In the genomic region with DNA sequence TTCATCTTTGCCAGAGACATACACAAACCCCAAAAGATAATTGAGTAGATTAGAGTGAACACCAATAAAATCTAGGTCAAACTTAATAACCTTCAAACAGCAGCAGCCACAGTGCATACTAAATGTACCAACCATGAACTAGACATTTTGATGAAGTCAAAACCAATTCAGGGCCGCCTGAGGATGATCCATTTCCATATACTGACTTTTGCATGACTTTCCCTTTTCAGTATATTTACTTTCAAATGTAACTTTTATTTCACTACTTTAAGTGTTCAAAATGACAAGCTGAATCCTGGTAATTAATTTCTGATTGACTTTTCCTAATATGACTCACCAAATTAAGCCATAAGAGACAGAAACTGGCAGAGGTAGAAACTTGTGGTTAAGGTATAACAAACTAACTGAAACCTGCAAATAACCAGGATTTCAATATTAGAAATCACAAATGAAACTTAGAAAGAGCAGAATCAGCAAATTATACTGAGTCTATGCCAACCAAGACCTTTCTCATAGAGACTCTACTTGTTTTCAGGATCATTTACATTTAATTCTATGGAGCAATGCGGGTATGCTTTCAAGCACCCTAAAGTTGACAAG, we compare ENCODE assay signal across 1 cellular context.
TF ChIP-seq lines count a peak whose summit lies in the region.

No MANE protein-coding gene starts in this region.

TF ChIP-seq in GM12878, 131 proteins besides CTCF, POLR2A, EP300 and RAD21 (continued from another document and continues in another):
- TF ChIP-seq, protein P1, sequence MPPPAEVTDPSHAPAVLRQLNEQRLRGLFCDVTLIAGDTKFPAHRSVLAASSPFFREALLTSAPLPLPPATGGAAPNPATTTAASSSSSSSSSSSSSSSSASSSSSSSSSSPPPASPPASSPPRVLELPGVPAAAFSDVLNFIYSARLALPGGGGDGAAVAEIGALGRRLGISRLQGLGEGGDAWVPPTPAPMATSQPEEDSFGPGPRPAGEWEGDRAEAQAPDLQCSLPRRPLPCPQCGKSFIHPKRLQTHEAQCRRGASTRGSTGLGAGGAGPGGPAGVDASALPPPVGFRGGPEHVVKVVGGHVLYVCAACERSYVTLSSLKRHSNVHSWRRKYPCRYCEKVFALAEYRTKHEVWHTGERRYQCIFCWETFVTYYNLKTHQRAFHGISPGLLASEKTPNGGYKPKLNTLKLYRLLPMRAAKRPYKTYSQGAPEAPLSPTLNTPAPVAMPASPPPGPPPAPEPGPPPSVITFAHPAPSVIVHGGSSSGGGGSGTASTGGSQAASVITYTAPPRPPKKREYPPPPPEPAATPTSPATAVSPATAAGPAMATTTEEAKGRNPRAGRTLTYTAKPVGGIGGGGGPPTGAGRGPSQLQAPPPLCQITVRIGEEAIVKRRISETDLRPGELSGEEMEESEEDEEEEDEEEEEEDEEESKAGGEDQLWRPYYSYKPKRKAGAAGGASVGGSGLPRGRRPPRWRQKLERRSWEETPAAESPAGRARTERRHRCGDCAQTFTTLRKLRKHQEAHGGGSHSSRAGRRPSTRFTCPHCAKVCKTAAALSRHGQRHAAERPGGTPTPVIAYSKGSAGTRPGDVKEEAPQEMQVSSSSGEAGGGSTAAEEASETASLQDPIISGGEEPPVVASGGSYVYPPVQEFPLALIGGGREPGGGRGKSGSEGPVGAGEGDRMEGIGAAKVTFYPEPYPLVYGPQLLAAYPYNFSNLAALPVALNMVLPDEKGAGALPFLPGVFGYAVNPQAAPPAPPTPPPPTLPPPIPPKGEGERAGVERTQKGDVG (CRISPR knock-in tag; IDR thresholded peaks at IDR 0.05) = no peak
- no peak for TF ChIP-seq STAT1 (conservative IDR thresholded peaks at IDR 0.05)
- TF ChIP-seq SMAD1 (IDR thresholded peaks at IDR 0.05; ENCODE audit: low read depth, partially characterized antibody) = no peak
- TF ChIP-seq, protein P2, sequence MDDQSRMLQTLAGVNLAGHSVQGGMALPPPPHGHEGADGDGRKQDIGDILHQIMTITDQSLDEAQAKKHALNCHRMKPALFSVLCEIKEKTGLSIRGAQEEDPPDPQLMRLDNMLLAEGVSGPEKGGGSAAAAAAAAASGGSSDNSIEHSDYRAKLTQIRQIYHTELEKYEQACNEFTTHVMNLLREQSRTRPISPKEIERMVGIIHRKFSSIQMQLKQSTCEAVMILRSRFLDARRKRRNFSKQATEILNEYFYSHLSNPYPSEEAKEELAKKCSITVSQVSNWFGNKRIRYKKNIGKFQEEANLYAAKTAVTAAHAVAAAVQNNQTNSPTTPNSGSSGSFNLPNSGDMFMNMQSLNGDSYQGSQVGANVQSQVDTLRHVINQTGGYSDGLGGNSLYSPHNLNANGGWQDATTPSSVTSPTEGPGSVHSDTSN (IDR thresholded peaks at IDR 0.05; ENCODE audit: insufficient replicate concordance, low read depth, low read length) = no peak
- TF ChIP-seq, protein P3, sequence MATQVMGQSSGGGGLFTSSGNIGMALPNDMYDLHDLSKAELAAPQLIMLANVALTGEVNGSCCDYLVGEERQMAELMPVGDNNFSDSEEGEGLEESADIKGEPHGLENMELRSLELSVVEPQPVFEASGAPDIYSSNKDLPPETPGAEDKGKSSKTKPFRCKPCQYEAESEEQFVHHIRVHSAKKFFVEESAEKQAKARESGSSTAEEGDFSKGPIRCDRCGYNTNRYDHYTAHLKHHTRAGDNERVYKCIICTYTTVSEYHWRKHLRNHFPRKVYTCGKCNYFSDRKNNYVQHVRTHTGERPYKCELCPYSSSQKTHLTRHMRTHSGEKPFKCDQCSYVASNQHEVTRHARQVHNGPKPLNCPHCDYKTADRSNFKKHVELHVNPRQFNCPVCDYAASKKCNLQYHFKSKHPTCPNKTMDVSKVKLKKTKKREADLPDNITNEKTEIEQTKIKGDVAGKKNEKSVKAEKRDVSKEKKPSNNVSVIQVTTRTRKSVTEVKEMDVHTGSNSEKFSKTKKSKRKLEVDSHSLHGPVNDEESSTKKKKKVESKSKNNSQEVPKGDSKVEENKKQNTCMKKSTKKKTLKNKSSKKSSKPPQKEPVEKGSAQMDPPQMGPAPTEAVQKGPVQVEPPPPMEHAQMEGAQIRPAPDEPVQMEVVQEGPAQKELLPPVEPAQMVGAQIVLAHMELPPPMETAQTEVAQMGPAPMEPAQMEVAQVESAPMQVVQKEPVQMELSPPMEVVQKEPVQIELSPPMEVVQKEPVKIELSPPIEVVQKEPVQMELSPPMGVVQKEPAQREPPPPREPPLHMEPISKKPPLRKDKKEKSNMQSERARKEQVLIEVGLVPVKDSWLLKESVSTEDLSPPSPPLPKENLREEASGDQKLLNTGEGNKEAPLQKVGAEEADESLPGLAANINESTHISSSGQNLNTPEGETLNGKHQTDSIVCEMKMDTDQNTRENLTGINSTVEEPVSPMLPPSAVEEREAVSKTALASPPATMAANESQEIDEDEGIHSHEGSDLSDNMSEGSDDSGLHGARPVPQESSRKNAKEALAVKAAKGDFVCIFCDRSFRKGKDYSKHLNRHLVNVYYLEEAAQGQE (IDR thresholded peaks at IDR 0.05; ENCODE audit: low read depth, low read length) = no peak
- no peak for TF ChIP-seq RFX5 (IDR thresholded peaks at IDR 0.05; ENCODE audit: low read depth, low read length)
- no peak for TF ChIP-seq NR2C1 (IDR thresholded peaks at IDR 0.05)
- TF ChIP-seq NFIC (IDR thresholded peaks at IDR 0.05; ENCODE audit: low read depth, low read length) = peak; percentile 55; the same call in 1 of the 2 replicates
- TF ChIP-seq BMI1 (IDR thresholded peaks at IDR 0.05; ENCODE audit: borderline replicate concordance) = peak; percentile 67; the same call in 1 of the 2 replicates
- TF ChIP-seq ATF7 (IDR thresholded peaks at IDR 0.05; ENCODE audit: low read depth) = 0 out of 2 replicates have a peak, but pooled peaks have one; percentile 35
- TF ChIP-seq ZNF217 (IDR thresholded peaks at IDR 0.05) = peak; percentile 86; the same call in 1 of the 2 replicates
- TF ChIP-seq DPF2 (IDR thresholded peaks at IDR 0.05) = peak; percentile 77; the same call in 1 of the 2 replicates
- TF ChIP-seq SMARCA5 (IDR thresholded peaks at IDR 0.05) = no peak
- TF ChIP-seq TCF7 (IDR thresholded peaks at IDR 0.05; ENCODE audit: borderline replicate concordance) = no peak
- no peak for TF ChIP-seq ESRRA (IDR thresholded peaks at IDR 0.05; ENCODE audit: low read length)
- no peak for TF ChIP-seq RELA (IDR thresholded peaks at IDR 0.05; ENCODE audit: borderline replicate concordance, partially characterized antibody)
- TF ChIP-seq, protein P4, sequence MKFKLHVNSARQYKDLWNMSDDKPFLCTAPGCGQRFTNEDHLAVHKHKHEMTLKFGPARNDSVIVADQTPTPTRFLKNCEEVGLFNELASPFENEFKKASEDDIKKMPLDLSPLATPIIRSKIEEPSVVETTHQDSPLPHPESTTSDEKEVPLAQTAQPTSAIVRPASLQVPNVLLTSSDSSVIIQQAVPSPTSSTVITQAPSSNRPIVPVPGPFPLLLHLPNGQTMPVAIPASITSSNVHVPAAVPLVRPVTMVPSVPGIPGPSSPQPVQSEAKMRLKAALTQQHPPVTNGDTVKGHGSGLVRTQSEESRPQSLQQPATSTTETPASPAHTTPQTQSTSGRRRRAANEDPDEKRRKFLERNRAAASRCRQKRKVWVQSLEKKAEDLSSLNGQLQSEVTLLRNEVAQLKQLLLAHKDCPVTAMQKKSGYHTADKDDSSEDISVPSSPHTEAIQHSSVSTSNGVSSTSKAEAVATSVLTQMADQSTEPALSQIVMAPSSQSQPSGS (IDR thresholded peaks at IDR 0.05; ENCODE audit: low read length) = 0 out of 2 replicates have a peak, but pooled peaks have one; percentile 19
- peak; percentile 94 for TF ChIP-seq MTA2 (IDR thresholded peaks at IDR 0.05; ENCODE audit: low read depth)
- no peak for TF ChIP-seq RBBP5 (conservative IDR thresholded peaks at IDR 0.05)
- TF ChIP-seq BRCA1 (IDR thresholded peaks at IDR 0.05; ENCODE audit: low read depth, low read length) = no peak
- TF ChIP-seq HCFC1 (IDR thresholded peaks at IDR 0.05; ENCODE audit: low read length) = no peak
- TF ChIP-seq ASH2L (IDR thresholded peaks at IDR 0.05; ENCODE audit: borderline replicate concordance, low read depth) = no peak
- TF ChIP-seq PML (IDR thresholded peaks at IDR 0.05; ENCODE audit: low read length) = no peak
- TF ChIP-seq PAX5 (IDR thresholded peaks at IDR 0.05; ENCODE audit: borderline replicate concordance, low read depth, low read length) = no peak
- no peak for TF ChIP-seq TBL1XR1 (IDR thresholded peaks at IDR 0.05; ENCODE audit: low read depth, low read length)
- TF ChIP-seq SREBF2 (IDR thresholded peaks at IDR 0.05; ENCODE audit: low read length) = no peak
- peak; percentile 46; the same call in 1 of the 2 replicates for TF ChIP-seq IKZF1 (conservative IDR thresholded peaks at IDR 0.05)
- TF ChIP-seq FOXK2 (IDR thresholded peaks at IDR 0.05) = no peak
- TF ChIP-seq JUNB (IDR thresholded peaks at IDR 0.05) = peak; percentile 68
- TF ChIP-seq BACH1 (IDR thresholded peaks at IDR 0.05; ENCODE audit: borderline replicate concordance) = no peak
- 0 out of 2 replicates have a peak, but pooled peaks have one; percentile 21 for TF ChIP-seq IRF4 (IDR thresholded peaks at IDR 0.05; ENCODE audit: low read depth, low read length)
- TF ChIP-seq GABPA (IDR thresholded peaks at IDR 0.05; ENCODE audit: low read depth) = no peak
- no peak for TF ChIP-seq POLR2AphosphoS2 (IDR thresholded peaks at IDR 0.05; ENCODE audit: low read depth, low read length)
- TF ChIP-seq, protein P5, sequence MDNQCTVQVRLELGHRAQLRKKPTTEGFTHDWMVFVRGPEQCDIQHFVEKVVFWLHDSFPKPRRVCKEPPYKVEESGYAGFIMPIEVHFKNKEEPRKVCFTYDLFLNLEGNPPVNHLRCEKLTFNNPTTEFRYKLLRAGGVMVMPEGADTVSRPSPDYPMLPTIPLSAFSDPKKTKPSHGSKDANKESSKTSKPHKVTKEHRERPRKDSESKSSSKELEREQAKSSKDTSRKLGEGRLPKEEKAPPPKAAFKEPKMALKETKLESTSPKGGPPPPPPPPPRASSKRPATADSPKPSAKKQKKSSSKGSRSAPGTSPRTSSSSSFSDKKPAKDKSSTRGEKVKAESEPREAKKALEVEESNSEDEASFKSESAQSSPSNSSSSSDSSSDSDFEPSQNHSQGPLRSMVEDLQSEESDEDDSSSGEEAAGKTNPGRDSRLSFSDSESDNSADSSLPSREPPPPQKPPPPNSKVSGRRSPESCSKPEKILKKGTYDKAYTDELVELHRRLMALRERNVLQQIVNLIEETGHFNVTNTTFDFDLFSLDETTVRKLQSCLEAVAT (IDR thresholded peaks at IDR 0.05) = no peak
- TF ChIP-seq, protein P6, sequence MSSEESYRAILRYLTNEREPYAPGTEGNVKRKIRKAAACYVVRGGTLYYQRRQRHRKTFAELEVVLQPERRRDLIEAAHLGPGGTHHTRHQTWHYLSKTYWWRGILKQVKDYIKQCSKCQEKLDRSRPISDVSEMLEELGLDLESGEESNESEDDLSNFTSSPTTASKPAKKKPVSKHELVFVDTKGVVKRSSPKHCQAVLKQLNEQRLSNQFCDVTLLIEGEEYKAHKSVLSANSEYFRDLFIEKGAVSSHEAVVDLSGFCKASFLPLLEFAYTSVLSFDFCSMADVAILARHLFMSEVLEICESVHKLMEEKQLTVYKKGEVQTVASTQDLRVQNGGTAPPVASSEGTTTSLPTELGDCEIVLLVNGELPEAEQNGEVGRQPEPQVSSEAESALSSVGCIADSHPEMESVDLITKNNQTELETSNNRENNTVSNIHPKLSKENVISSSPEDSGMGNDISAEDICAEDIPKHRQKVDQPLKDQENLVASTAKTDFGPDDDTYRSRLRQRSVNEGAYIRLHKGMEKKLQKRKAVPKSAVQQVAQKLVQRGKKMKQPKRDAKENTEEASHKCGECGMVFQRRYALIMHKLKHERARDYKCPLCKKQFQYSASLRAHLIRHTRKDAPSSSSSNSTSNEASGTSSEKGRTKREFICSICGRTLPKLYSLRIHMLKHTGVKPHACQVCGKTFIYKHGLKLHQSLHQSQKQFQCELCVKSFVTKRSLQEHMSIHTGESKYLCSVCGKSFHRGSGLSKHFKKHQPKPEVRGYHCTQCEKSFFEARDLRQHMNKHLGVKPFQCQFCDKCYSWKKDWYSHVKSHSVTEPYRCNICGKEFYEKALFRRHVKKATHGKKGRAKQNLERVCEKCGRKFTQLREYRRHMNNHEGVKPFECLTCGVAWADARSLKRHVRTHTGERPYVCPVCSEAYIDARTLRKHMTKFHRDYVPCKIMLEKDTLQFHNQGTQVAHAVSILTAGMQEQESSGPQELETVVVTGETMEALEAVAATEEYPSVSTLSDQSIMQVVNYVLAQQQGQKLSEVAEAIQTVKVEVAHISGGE (CRISPR knock-in tag; IDR thresholded peaks at IDR 0.05) = no peak
- TF ChIP-seq YBX1 (IDR thresholded peaks at IDR 0.05) = no peak
- no peak for TF ChIP-seq EGR1 (IDR thresholded peaks at IDR 0.05; ENCODE audit: borderline replicate concordance in 1 of 2, low read depth in 2 of 2, low read length in 2 of 2)
- TF ChIP-seq, protein P7, sequence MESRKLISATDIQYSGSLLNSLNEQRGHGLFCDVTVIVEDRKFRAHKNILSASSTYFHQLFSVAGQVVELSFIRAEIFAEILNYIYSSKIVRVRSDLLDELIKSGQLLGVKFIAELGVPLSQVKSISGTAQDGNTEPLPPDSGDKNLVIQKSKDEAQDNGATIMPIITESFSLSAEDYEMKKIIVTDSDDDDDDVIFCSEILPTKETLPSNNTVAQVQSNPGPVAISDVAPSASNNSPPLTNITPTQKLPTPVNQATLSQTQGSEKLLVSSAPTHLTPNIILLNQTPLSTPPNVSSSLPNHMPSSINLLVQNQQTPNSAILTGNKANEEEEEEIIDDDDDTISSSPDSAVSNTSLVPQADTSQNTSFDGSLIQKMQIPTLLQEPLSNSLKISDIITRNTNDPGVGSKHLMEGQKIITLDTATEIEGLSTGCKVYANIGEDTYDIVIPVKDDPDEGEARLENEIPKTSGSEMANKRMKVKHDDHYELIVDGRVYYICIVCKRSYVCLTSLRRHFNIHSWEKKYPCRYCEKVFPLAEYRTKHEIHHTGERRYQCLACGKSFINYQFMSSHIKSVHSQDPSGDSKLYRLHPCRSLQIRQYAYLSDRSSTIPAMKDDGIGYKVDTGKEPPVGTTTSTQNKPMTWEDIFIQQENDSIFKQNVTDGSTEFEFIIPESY (IDR thresholded peaks at IDR 0.05) = no peak
- TF ChIP-seq TAF1 (IDR thresholded peaks at IDR 0.05; ENCODE audit: borderline replicate concordance, low read depth, low read length) = no peak
- TF ChIP-seq RUNX3 (IDR thresholded peaks at IDR 0.05; ENCODE audit: low read length) = peak; percentile 69
- TF ChIP-seq ZNF384 (IDR thresholded peaks at IDR 0.05; ENCODE audit: borderline replicate concordance, low read depth, low read length) = no peak
- no peak for TF ChIP-seq CBX3 (IDR thresholded peaks at IDR 0.05; ENCODE audit: borderline replicate concordance, low read depth)
- TF ChIP-seq, protein P8, sequence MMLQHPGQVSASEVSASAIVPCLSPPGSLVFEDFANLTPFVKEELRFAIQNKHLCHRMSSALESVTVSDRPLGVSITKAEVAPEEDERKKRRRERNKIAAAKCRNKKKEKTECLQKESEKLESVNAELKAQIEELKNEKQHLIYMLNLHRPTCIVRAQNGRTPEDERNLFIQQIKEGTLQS (IDR thresholded peaks at IDR 0.05; ENCODE audit: borderline replicate concordance, extremely low read depth, low read depth, low read length) = no peak
- TF ChIP-seq EED (IDR thresholded peaks at IDR 0.05; ENCODE audit: low read depth) = no peak
- no peak for TF ChIP-seq WRNIP1 (IDR thresholded peaks at IDR 0.05; ENCODE audit: borderline replicate concordance, low read depth, low read length)
- TF ChIP-seq BHLHE40 (IDR thresholded peaks at IDR 0.05; ENCODE audit: borderline replicate concordance in 1 of 2, low read depth in 2 of 2, low read length in 1 of 2) = no peak
